1 cellular context compared by ENCODE assay signal in genomic region chr3:57805674-57806073, GRCh38.
TF ChIP-seq lines count a peak whose summit lies in the region.

No MANE protein-coding gene starts in this region.

TF ChIP-seq in SK-N-SH treated with all-trans-retinoic acid at 6 μM for 48 hours, 23 proteins besides CTCF, POLR2A, EP300 and RAD21 (continued from another document):
- TF ChIP-seq PATZ1 (CRISPR knock-in tag; IDR thresholded peaks at IDR 0.05; ENCODE audit: borderline replicate concordance) (no peak), ZFP30 (CRISPR knock-in tag; IDR thresholded peaks at IDR 0.05) (no peak), ARNTL (CRISPR knock-in tag; IDR thresholded peaks at IDR 0.05; ENCODE audit: borderline replicate concordance, low read depth) (no peak), RARB (CRISPR knock-in tag; IDR thresholded peaks at IDR 0.05) (no peak), ZNF70 (CRISPR knock-in tag; IDR thresholded peaks at IDR 0.05) (no peak), TCF4 (CRISPR knock-in tag; IDR thresholded peaks at IDR 0.05; ENCODE audit: borderline replicate concordance) (no peak)
